16 cellular contexts compared by ENCODE assay signal in genomic region chr4:56646341-56646740, GRCh38. TPM values are rescaled to one million over a fixed set of nuclear protein-coding genes. Genes with fewer than 3 reads are reported as not detected.
DNase-seq lines count a peak whose midpoint lies in the region; ATAC-seq lines count a peak whose summit lies in the region.
"Had no signal": no experiment of that assay in that cellular context is flagged by ENCODE, and none has a peak within 500 bp of the region (broad histone marks: within the 10 kb centered on the region; RNA-seq: fewer than 3 reads in every experiment).

No MANE protein-coding gene starts in this region.

- no peak overlapping the region for H3K27ac Mint-ChIP-seq in activated CD4-positive, alpha-beta memory T cell treated with anti-CD3 and anti-CD28 coated beads for 36 hours
- H3K27ac Mint-ChIP-seq in activated CD4-positive, alpha-beta memory T cell treated with anti-CD3 and anti-CD28 coated beads, Interleukin-2, amount 10 ng/mL, durations not matched to agents 7 days and 5 days = no peak overlapping the region
- no peak overlapping the region for H3K27ac Mint-ChIP-seq in stimulated activated naive CD8-positive, alpha-beta T cell treated with anti-CD3 and anti-CD28 coated beads, Interleukin-15, amount 100 ng/mL, for 72 hours
- peak overlapping the region; percentile 96 for H3K27ac Mint-ChIP-seq in stimulated activated effector memory CD8-positive, alpha-beta T cell treated with anti-CD3 and anti-CD28 coated beads, Interleukin-12 subunit alpha, Interleukin-12 subunit beta, amount 100 ng/mL, for 72 hours

- H3K9me3 ChIP-seq in HAP-1 = no peaks in the 10 kb centered on the region

- no peaks in the 10 kb centered on the region for H3K4me1 ChIP-seq in HAP-1

- peaks cover 13% of the 10 kb centered on the region for H3K9me3 Mint-ChIP-seq in activated CD4-positive, alpha-beta memory T cell treated with anti-CD3 and anti-CD28 coated beads for 36 hours
- H3K9me3 Mint-ChIP-seq in activated CD4-positive, alpha-beta memory T cell treated with anti-CD3 and anti-CD28 coated beads, Interleukin-2, amount 10 ng/mL, durations not matched to agents 7 days and 5 days = peaks cover 10% of the 10 kb centered on the region
- peaks cover 17 to 18% of the 10 kb centered on the region in 2 donors for H3K9me3 Mint-ChIP-seq in stimulated activated naive CD8-positive, alpha-beta T cell treated with anti-CD3 and anti-CD28 coated beads, Interleukin-15, amount 100 ng/mL, for 72 hours
- peaks cover 10% of the 10 kb centered on the region for H3K9me3 Mint-ChIP-seq in stimulated activated effector memory CD8-positive, alpha-beta T cell treated with anti-CD3 and anti-CD28 coated beads, Interleukin-12 subunit alpha, Interleukin-12 subunit beta, amount 100 ng/mL, for 72 hours

- H3K27me3 Mint-ChIP-seq in activated CD4-positive, alpha-beta memory T cell treated with anti-CD3 and anti-CD28 coated beads for 36 hours = peaks cover 7% of the 10 kb centered on the region
- no peaks in the 10 kb centered on the region for H3K27me3 Mint-ChIP-seq in activated CD4-positive, alpha-beta memory T cell treated with anti-CD3 and anti-CD28 coated beads, Interleukin-2, amount 10 ng/mL, durations not matched to agents 7 days and 5 days
- H3K27me3 Mint-ChIP-seq in stimulated activated naive CD8-positive, alpha-beta T cell treated with anti-CD3 and anti-CD28 coated beads, Interleukin-15, amount 100 ng/mL, for 72 hours = no peaks in the 10 kb centered on the region
- H3K27me3 Mint-ChIP-seq: CD8-positive, alpha-beta memory T cell had no signal

- CTCF ChIA-PET in activated CD4-positive, alpha-beta memory T cell treated with anti-CD3 and anti-CD28 coated beads for 36 hours (lab: Charles Lee) = interaction anchor here (0.9 kb wide), 1 partner anchor 190 kb away, joined by 3 read pairs; no protein-coding TSS in a partner anchor
- CTCF ChIA-PET in activated CD4-positive, alpha-beta memory T cell treated with anti-CD3 and anti-CD28 coated beads, Interleukin-2, amount 10 ng/mL, durations not matched to agents 7 days and 5 days (lab: Charles Lee) = interaction anchor here (1.3 kb wide), 1 partner anchor 9 kb away, joined by 3 read pairs; no protein-coding TSS in a partner anchor

- H3K4me1 Mint-ChIP-seq in activated CD4-positive, alpha-beta memory T cell treated with anti-CD3 and anti-CD28 coated beads for 36 hours (ENCODE audit: low read depth) = peaks cover 51% of the 10 kb centered on the region
- peaks cover 58% of the 10 kb centered on the region for H3K4me1 Mint-ChIP-seq in activated CD4-positive, alpha-beta memory T cell treated with anti-CD3 and anti-CD28 coated beads, Interleukin-2, amount 10 ng/mL, durations not matched to agents 7 days and 5 days
- peaks cover 48% of the 10 kb centered on the region for H3K4me1 Mint-ChIP-seq in stimulated activated naive CD8-positive, alpha-beta T cell treated with anti-CD3 and anti-CD28 coated beads, Interleukin-15, amount 100 ng/mL, for 72 hours
- H3K4me1 Mint-ChIP-seq in stimulated activated effector memory CD8-positive, alpha-beta T cell treated with anti-CD3 and anti-CD28 coated beads, Interleukin-12 subunit alpha, Interleukin-12 subunit beta, amount 100 ng/mL, for 72 hours = peaks cover 72% of the 10 kb centered on the region

- intact Hi-C loops in activated CD4-positive, alpha-beta memory T cell treated with anti-CD3 and anti-CD28 coated beads for 36 hours (cut with micrococcal nuclease) = no loop called here

- peak; percentile 31 for DNase-seq in activated CD4-positive, alpha-beta memory T cell treated with anti-CD3 and anti-CD28 coated beads for 36 hours
- DNase-seq in activated CD4-positive, alpha-beta memory T cell treated with anti-CD3 and anti-CD28 coated beads, Interleukin-2, amount 10 ng/mL, durations not matched to agents 7 days and 5 days = no peak
- DNase-seq in stimulated activated naive CD8-positive, alpha-beta T cell treated with anti-CD3 and anti-CD28 coated beads, Interleukin-15, Interleukin-2, amounts not matched to agents 100 U/mL and 50 U/mL, for 24 hours = peak; percentile 33
- no peak for DNase-seq in stimulated activated naive CD8-positive, alpha-beta T cell treated with anti-CD3 and anti-CD28 coated beads, Interleukin-15, amount 100 ng/mL, for 72 hours
- DNase-seq in stimulated activated effector memory CD8-positive, alpha-beta T cell treated with anti-CD3 and anti-CD28 coated beads, Interleukin-12 subunit alpha, Interleukin-12 subunit beta, amount 100 ng/mL, for 72 hours (ENCODE audit: low spot score in 2 of 2) = no peak
- no peak for DNase-seq in HAP-1 (ENCODE audit: low spot score in 2 of 2)
- no peak for DNase-seq in central memory CD4-positive, alpha-beta T cell
- DNase-seq: 8988T; AML-193; CD8-positive, alpha-beta memory T cell; DMS53; GF-D8 had no signal

- H3K4me3 ChIP-seq in HAP-1 = no peak overlapping the region
- H3K4me3 ChIP-seq: BLaER1 had no signal

- H3K27me3 ChIP-seq in HAP-1 (ENCODE audit: low read depth) = 0 out of 2 replicates have a peak, but pooled peaks cover 3% of the 10 kb centered on the region
- H3K27me3 ChIP-seq: BLaER1 had no signal

- no peak overlapping the region for H3K4me3 Mint-ChIP-seq in activated CD4-positive, alpha-beta memory T cell treated with anti-CD3 and anti-CD28 coated beads for 36 hours
- H3K4me3 Mint-ChIP-seq in activated CD4-positive, alpha-beta memory T cell treated with anti-CD3 and anti-CD28 coated beads, Interleukin-2, amount 10 ng/mL, durations not matched to agents 7 days and 5 days = no peak overlapping the region
- no peak overlapping the region for H3K4me3 Mint-ChIP-seq in stimulated activated naive CD8-positive, alpha-beta T cell treated with anti-CD3 and anti-CD28 coated beads, Interleukin-15, amount 100 ng/mL, for 72 hours
- H3K4me3 Mint-ChIP-seq in stimulated activated effector memory CD8-positive, alpha-beta T cell treated with anti-CD3 and anti-CD28 coated beads, Interleukin-12 subunit alpha, Interleukin-12 subunit beta, amount 100 ng/mL, for 72 hours = peak overlapping the region; percentile 19

- in situ Hi-C loops in HAP-1 (cut with MboI; ENCODE audit: low sequenced_read_pairs) = no loop called here

- no peaks in the 10 kb centered on the region for H3K36me3 ChIP-seq in HAP-1 (replicated peaks)
- H3K36me3 ChIP-seq: BLaER1 had no signal

- POLR2A ChIA-PET in activated CD4-positive, alpha-beta memory T cell treated with anti-CD3 and anti-CD28 coated beads for 36 hours (lab: Charles Lee) = no interaction called here
- POLR2A ChIA-PET in activated CD4-positive, alpha-beta memory T cell treated with anti-CD3 and anti-CD28 coated beads, Interleukin-2, amount 10 ng/mL, durations not matched to agents 7 days and 5 days (lab: Charles Lee) = no interaction called here

- H3K36me3 Mint-ChIP-seq in activated CD4-positive, alpha-beta memory T cell treated with anti-CD3 and anti-CD28 coated beads for 36 hours = peaks cover 33% of the 10 kb centered on the region
- peaks cover 59% of the 10 kb centered on the region for H3K36me3 Mint-ChIP-seq in activated CD4-positive, alpha-beta memory T cell treated with anti-CD3 and anti-CD28 coated beads, Interleukin-2, amount 10 ng/mL, durations not matched to agents 7 days and 5 days (ENCODE audit: low read depth)
- H3K36me3 Mint-ChIP-seq in stimulated activated effector memory CD8-positive, alpha-beta T cell treated with anti-CD3 and anti-CD28 coated beads, Interleukin-12 subunit alpha, Interleukin-12 subunit beta, amount 100 ng/mL, for 72 hours = peaks cover 60% of the 10 kb centered on the region

- no peak for ATAC-seq in stimulated activated naive CD8-positive, alpha-beta T cell treated with anti-CD3 and anti-CD28 coated beads, Interleukin-15, Interleukin-2, amounts not matched to agents 100 U/mL and 50 U/mL, for 24 hours
- ATAC-seq in stimulated activated naive CD8-positive, alpha-beta T cell treated with anti-CD3 and anti-CD28 coated beads, Interleukin-15, amount 100 ng/mL, for 72 hours = no peak
- no peak for ATAC-seq in stimulated activated effector memory CD8-positive, alpha-beta T cell treated with anti-CD3 and anti-CD28 coated beads, Interleukin-12 subunit alpha, Interleukin-12 subunit beta, amount 100 ng/mL, for 72 hours
- ATAC-seq: HCT116, HepG2 had no signal

RNA-seq across cellular contexts. Expression of gene HOPX, which starts 34.8 kb away (rescaled TPM):
- total RNA-seq in activated CD4-positive, alpha-beta memory T cell treated with anti-CD3 and anti-CD28 coated beads for 36 hours = 100 to 1,000 TPM; 124 to 126 TPM
- total RNA-seq in activated CD4-positive, alpha-beta memory T cell treated with anti-CD3 and anti-CD28 coated beads, Interleukin-2, amount 10 ng/mL, durations not matched to agents 7 days and 5 days = 100 to 1,000 TPM; 206 to 215 TPM
- total RNA-seq: H4, HepG2 had no signal

Comparison
In these comparisons a context has a peak if more than half of its experiments do, and no peak if none do; other contexts are left out.
1. DNase-seq: peak in activated CD4-positive, alpha-beta memory T cell treated with anti-CD3 and anti-CD28 coated beads for 36 hours (single experiment) and stimulated activated naive CD8-positive, alpha-beta T cell treated with anti-CD3 and anti-CD28 coated beads, Interleukin-15, Interleukin-2, amounts not matched to agents 100 U/mL and 50 U/mL, for 24 hours (single experiment); none in activated CD4-positive, alpha-beta memory T cell treated with anti-CD3 and anti-CD28 coated beads, Interleukin-2, amount 10 ng/mL, durations not matched to agents 7 days and 5 days (single experiment), stimulated activated naive CD8-positive, alpha-beta T cell treated with anti-CD3 and anti-CD28 coated beads, Interleukin-15, amount 100 ng/mL, for 72 hours (0 of 2), stimulated activated effector memory CD8-positive, alpha-beta T cell treated with anti-CD3 and anti-CD28 coated beads, Interleukin-12 subunit alpha, Interleukin-12 subunit beta, amount 100 ng/mL, for 72 hours (0 of 2), HAP-1 (0 of 2) and central memory CD4-positive, alpha-beta T cell (single experiment).